ENCODE assay signal across 8 cellular contexts in the genomic region with DNA sequence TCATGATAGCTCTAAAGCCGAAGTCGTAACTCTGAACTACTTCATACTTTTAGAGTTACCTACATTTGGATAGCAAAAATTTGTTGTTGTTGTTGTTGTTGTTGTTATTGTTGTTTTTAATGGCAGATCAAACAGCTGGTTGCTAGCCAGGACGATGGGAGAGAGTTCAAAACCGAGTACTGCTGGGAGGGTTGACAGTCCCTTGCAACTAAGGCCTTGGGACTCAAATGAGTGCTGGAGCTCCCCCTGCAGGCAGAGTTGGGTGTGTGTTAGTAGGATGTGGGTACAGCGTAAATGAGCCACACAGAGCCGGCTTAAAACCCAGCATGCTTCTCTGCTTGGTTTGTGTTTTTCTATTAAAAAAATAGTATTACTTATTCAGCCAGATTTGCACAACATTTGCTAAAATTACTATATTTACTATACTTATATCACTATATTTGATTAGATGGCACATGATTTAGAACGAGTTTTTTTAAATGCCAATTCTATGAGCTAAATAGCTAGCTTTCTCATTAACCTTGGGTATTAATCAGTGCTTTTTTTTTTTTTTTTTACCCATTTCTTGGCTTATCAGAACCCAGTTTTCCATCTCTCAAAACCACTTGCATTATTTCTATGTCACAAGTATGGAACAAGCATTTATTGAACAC.
DNase-seq lines count a peak whose midpoint lies in the region; TF ChIP-seq lines count a peak whose summit lies in the region.

No MANE protein-coding gene starts in this region.

- H3K27me3 ChIP-seq in SK-N-SH (ENCODE audit: insufficient read depth): 0 out of 2 replicates have a peak, but pooled peaks cover 4% of the 10 kb centered on the region
- no peaks in the 10 kb centered on the region for H3K27me3 ChIP-seq in uterus

- no peaks in the 10 kb centered on the region for H3K9me3 Mint-ChIP-seq in HFFc6
- H3K9me3 Mint-ChIP-seq in activated naive CD4-positive, alpha-beta T cell treated with anti-CD3 and anti-CD28 coated beads, Interleukin-2, amount 10 ng/mL, durations not matched to agents 7 days and 5 days: no peaks in the 10 kb centered on the region
- no peaks in the 10 kb centered on the region for H3K9me3 Mint-ChIP-seq in glutamatergic neuron (ENCODE audit: unreplicated experiment)

- H3K9ac ChIP-seq in SK-N-SH: no peak overlapping the region

- H4K20me1 ChIP-seq in SK-N-SH (ENCODE audit: insufficient read depth): no peaks in the 10 kb centered on the region

- no peak overlapping the region for H2AFZ ChIP-seq in SK-N-SH (ENCODE audit: low read depth)

- no peaks in the 10 kb centered on the region for H3F3A ChIP-seq in SK-N-SH (replicated peaks; ENCODE audit: insufficient read depth)

- peak; percentile 88 for TF ChIP-seq RAD21 in SK-N-SH (IDR thresholded peaks at IDR 0.05; ENCODE audit: low read length)

- H3K79me2 ChIP-seq in SK-N-SH (ENCODE audit: insufficient read depth): no peaks in the 10 kb centered on the region

- H3K9me3 ChIP-seq in SK-N-SH: no peaks in the 10 kb centered on the region
- no peaks in the 10 kb centered on the region for H3K9me3 ChIP-seq in uterus

- H3K4me1 Mint-ChIP-seq in HFFc6 (ENCODE audit: low read depth) (peaks cover 6% of the 10 kb centered on the region), glutamatergic neuron (ENCODE audit: low read depth, unreplicated experiment) (no peaks in the 10 kb centered on the region)
- peaks cover 2% of the 10 kb centered on the region for H3K4me1 Mint-ChIP-seq in activated naive CD4-positive, alpha-beta T cell treated with anti-CD3 and anti-CD28 coated beads, Interleukin-2, amount 10 ng/mL, durations not matched to agents 7 days and 5 days

- no peaks in the 10 kb centered on the region for H3K9me2 ChIP-seq in SK-N-SH

- H3K36me3 Mint-ChIP-seq in HFFc6 (ENCODE audit: low read depth): no peaks in the 10 kb centered on the region
- H3K36me3 Mint-ChIP-seq in activated naive CD4-positive, alpha-beta T cell treated with anti-CD3 and anti-CD28 coated beads, Interleukin-2, amount 10 ng/mL, durations not matched to agents 7 days and 5 days: no peaks in the 10 kb centered on the region
- no peaks in the 10 kb centered on the region for H3K36me3 Mint-ChIP-seq in glutamatergic neuron (ENCODE audit: unreplicated experiment)

- no peak for TF ChIP-seq EP300 in SK-N-SH (IDR thresholded peaks at IDR 0.05; ENCODE audit: borderline replicate concordance in 1 of 2, low read depth in 1 of 2, low read length in 1 of 2)

- no peak overlapping the region for H3K4me3 Mint-ChIP-seq in HFFc6
- H3K4me3 Mint-ChIP-seq in activated naive CD4-positive, alpha-beta T cell treated with anti-CD3 and anti-CD28 coated beads, Interleukin-2, amount 10 ng/mL, durations not matched to agents 7 days and 5 days: no peak overlapping the region
- H3K4me3 Mint-ChIP-seq in glutamatergic neuron (ENCODE audit: unreplicated experiment): no peak overlapping the region

- H3K4me3 ChIP-seq in SK-N-SH (ENCODE audit: low read depth in 2 of 2, low read length in 1 of 2) (no peak overlapping the region), uterus (no peak overlapping the region)

- H3K27me3 Mint-ChIP-seq in HFFc6 (ENCODE audit: insufficient read depth) (peaks cover 6% of the 10 kb centered on the region), glutamatergic neuron (ENCODE audit: unreplicated experiment) (peaks cover 2% of the 10 kb centered on the region)
- peaks cover 12% of the 10 kb centered on the region for H3K27me3 Mint-ChIP-seq in activated naive CD4-positive, alpha-beta T cell treated with anti-CD3 and anti-CD28 coated beads, Interleukin-2, amount 10 ng/mL, durations not matched to agents 7 days and 5 days

- H3K36me3 ChIP-seq in SK-N-SH (replicated peaks in 1 of 2; ENCODE audit: control insufficient read depth in 1 of 2, insufficient read depth in 2 of 2, low read length in 1 of 2): no peaks in the 10 kb centered on the region
- no peaks in the 10 kb centered on the region for H3K36me3 ChIP-seq in uterus

- TF ChIP-seq CTCF in GM10248 (IDR thresholded peaks at IDR 0.05; ENCODE audit: control extremely low read depth, extremely low read depth, low read depth, missing control alignments): peak; percentile 92
- TF ChIP-seq CTCF in HFFc6 (IDR thresholded peaks at IDR 0.05): peak; percentile 92
- peak; percentile 93 for TF ChIP-seq CTCF in SK-N-SH (IDR thresholded peaks at IDR 0.05)
- TF ChIP-seq CTCF in glutamatergic neuron (IDR thresholded peaks at IDR 0.05; ENCODE audit: partially characterized antibody, unreplicated experiment): peak; percentile 86
- peak; percentile 74 to 82 (median 78) for TF ChIP-seq CTCF in uterus (IDR thresholded peaks at IDR 0.05)

- H3K27ac Mint-ChIP-seq in HFFc6 (no peak overlapping the region), glutamatergic neuron (ENCODE audit: unreplicated experiment) (no peak overlapping the region)
- no peak overlapping the region for H3K27ac Mint-ChIP-seq in activated naive CD4-positive, alpha-beta T cell treated with anti-CD3 and anti-CD28 coated beads, Interleukin-2, amount 10 ng/mL, durations not matched to agents 7 days and 5 days

- 35% methylated on average over 7 of the region's 7 CpGs for WGBS in SK-N-SH (ENCODE audit: low lambda C conversion rate)

- POLR2A ChIA-PET in GM10248 (lab: Yijun Ruan, JAX): interaction anchor here (1.2 kb wide), 1 partner anchor 304 kb away, joined by 3 read pairs; no protein-coding TSS in a partner anchor
- POLR2A ChIA-PET in SK-N-SH (lab: Yijun Ruan, JAX): no interaction called here

- H3K27ac ChIP-seq in SK-N-SH (ENCODE audit: low read depth in 2 of 2, low read length in 1 of 2) (no peak overlapping the region), uterus (no peak overlapping the region)

- TF ChIP-seq POLR2A in uterus (IDR thresholded peaks at IDR 0.05): no peak

- intact Hi-C loops in posterior cingulate gyrus (cut with DNase I): loop anchor here (1.0 to 2.0 kb wide), 2 partner anchors 305 to 448 kb away; no protein-coding TSS in a partner anchor
- intact Hi-C loops in uterus (cut with DNase I; ENCODE audit: low total_unique reads): loop anchor here (5.0 kb wide), 1 partner anchor 306 kb away; a partner anchor contains a TSS

- CTCF ChIA-PET in GM10248 (lab: Yijun Ruan, JAX) (interaction anchor here (0.6 to 8.1 kb wide), 71 partner anchors 8 to 1567 kb away, joined by 3 to 163 read pairs (median 4); a partner anchor contains a TSS), SK-N-SH (lab: Yijun Ruan, JAX) (interaction anchor here (0.6 to 3.2 kb wide), 65 partner anchors 9 to 758 kb away, joined by 3 to 104 read pairs (median 4); a partner anchor contains a TSS)
- CTCF ChIA-PET in activated naive CD4-positive, alpha-beta T cell treated with anti-CD3 and anti-CD28 coated beads, Interleukin-2, amount 10 ng/mL, durations not matched to agents 7 days and 5 days (lab: Charles Lee): interaction anchor here (0.6 to 4.0 kb wide), 23 partner anchors 8 to 448 kb away, joined by 3 to 38 read pairs (median 4); a partner anchor contains a TSS

- peak; percentile 78 for DNase-seq in GM10248 (ENCODE audit: extremely low spot score)
- peak; percentile 80 for DNase-seq in HFFc6
- peak; percentile 83 for DNase-seq in NCI-H1092 treated with DMSO at 0.1 percent for 48 hours (lab: John Stamatoyannopoulos, UW)
- peak; percentile 77 for DNase-seq in SK-N-SH
- peak; percentile 91 for DNase-seq in activated naive CD4-positive, alpha-beta T cell treated with anti-CD3 and anti-CD28 coated beads, Interleukin-2, amount 10 ng/mL, durations not matched to agents 7 days and 5 days
- DNase-seq in glutamatergic neuron: peak; percentile 92
- DNase-seq in posterior cingulate gyrus: peak; percentile 54 to 97 (median 86)
- peak; percentile 86 to 89 for DNase-seq in uterus

- peaks cover 0 to 10% of the 10 kb centered on the region in 2 experiments; a peak in 1 of 4 replicates for H3K4me1 ChIP-seq in SK-N-SH (ENCODE audit: control insufficient read depth in 1 of 2, insufficient read depth in 2 of 2, low read depth in 1 of 2, low read length in 1 of 2)
- no peaks in the 10 kb centered on the region for H3K4me1 ChIP-seq in uterus

- H3K4me2 ChIP-seq in SK-N-SH: no peak overlapping the region

TF ChIP-seq in SK-N-SH, 30 proteins besides CTCF, POLR2A, EP300 and RAD21:
- peak; percentile 85 for TF ChIP-seq SMC3 (IDR thresholded peaks at IDR 0.05; ENCODE audit: low read depth, low read length)
- TF ChIP-seq, protein P1, sequence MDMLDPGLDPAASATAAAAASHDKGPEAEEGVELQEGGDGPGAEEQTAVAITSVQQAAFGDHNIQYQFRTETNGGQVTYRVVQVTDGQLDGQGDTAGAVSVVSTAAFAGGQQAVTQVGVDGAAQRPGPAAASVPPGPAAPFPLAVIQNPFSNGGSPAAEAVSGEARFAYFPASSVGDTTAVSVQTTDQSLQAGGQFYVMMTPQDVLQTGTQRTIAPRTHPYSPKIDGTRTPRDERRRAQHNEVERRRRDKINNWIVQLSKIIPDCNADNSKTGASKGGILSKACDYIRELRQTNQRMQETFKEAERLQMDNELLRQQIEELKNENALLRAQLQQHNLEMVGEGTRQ (IDR thresholded peaks at IDR 0.05; ENCODE audit: borderline replicate concordance, low read depth, low read length): no peak
TF ChIP-seq in SK-N-SH: peak in this region for 1.
